In the genomic region with DNA sequence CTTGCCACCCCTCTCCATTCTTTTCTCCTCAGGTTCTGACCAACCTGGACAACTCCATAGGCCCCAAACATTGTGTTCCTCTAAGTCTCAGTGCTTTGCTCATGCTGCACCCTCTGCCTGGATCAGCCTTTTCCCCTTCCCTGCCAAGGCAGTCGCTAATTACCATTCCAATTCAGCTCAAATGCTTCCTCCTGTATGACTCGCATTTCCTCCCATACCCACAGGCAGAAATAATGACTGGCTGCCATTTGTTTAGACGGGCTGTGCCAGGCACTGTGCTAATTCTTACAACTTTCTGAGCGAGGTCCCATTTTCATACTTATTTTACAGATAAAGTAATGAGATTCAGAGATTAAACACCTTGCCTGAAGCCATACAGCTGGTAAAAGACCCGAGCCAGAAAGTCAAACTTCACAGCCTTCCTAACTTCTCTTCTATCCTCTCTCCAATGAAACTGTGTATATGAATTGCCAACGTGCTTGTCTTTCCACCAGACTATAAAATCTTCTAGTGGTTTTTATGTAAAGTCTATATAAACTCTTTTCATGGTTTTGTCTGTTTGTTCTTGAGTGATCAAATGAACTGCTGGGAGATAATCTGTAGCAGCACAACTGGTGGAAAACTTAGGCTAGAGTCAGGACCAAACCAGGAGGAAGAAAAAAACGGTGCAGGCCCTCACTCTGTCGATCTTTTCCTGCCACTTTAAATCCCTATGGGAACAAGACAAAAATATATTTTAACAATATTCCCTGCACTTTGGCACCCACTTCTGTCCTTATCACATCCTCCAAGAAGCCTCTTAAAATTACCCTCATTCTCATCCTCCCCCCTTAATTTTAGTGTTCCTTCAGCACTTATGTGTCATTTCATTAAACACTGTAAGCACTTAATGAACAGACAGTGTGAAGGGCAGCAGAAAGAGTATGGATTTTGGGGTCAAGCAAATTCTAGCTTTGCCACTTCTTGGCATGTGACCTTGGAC, we compare ENCODE assay signal across 11 cellular contexts. TPM values are rescaled to one million over a fixed set of nuclear protein-coding genes. Genes with fewer than 3 reads are reported as not detected.
DNase-seq lines count a peak whose midpoint lies in the region; ATAC-seq, FAIRE-seq and TF ChIP-seq lines count a peak whose summit lies in the region.
"Had no signal": no experiment of that assay in that cellular context is flagged by ENCODE, and none has a peak within 500 bp of the region (broad histone marks: within the 10 kb centered on the region; RNA-seq: fewer than 3 reads in every experiment).

No MANE protein-coding gene starts in this region.

- no peak overlapping the region for H3K4ac ChIP-seq in H1 (replicated peaks; ENCODE audit: insufficient read length, low read depth, low read length)

- H3K14ac ChIP-seq in H1 (ENCODE audit: insufficient read length) = no peak overlapping the region

- H3K4me3 Mint-ChIP-seq in MCF 10A (ENCODE audit: unreplicated experiment) = no peak overlapping the region

- H4K20me1 ChIP-seq in H1 (replicated peaks in 1 of 2; ENCODE audit: control insufficient read depth in 1 of 2, insufficient read depth in 2 of 2, low read length in 2 of 2) (no peaks in the 10 kb centered on the region), smooth muscle cell (ENCODE audit: low read depth) (no peaks in the 10 kb centered on the region)

- H3K27me3 ChIP-seq in breast epithelium (no peaks in the 10 kb centered on the region), H1 (replicated peaks in 1 of 4; ENCODE audit: control insufficient read depth in 3 of 4, extremely low read depth in 1 of 4, insufficient read depth in 3 of 4, low read length in 3 of 4) (no peaks in the 10 kb centered on the region), upper lobe of right lung (peaks cover 48% of the 10 kb centered on the region), smooth muscle cell (ENCODE audit: low read depth) (no peaks in the 10 kb centered on the region)
- H3K27me3 ChIP-seq: right lobe of liver had no signal

- no peak for TF ChIP-seq POLR2A in breast epithelium (IDR thresholded peaks at IDR 0.05)
- no peak for TF ChIP-seq POLR2A in H1 (IDR thresholded peaks at IDR 0.05; ENCODE audit: control extremely low read depth in 1 of 2, low read depth in 2 of 2, low read length in 2 of 2)

- H4K91ac ChIP-seq in H1 (replicated peaks; ENCODE audit: insufficient read length, low read length) = no peak overlapping the region

- H3K4me1 ChIP-seq in breast epithelium (no peaks in the 10 kb centered on the region), H1 (replicated peaks in 1 of 4; ENCODE audit: control insufficient read depth in 3 of 4, insufficient read depth in 4 of 4, low read length in 3 of 4) (peaks cover 7 to 16% (median 12%) of the 10 kb centered on the region in 4 experiments; a peak in 6 of 7 replicates), upper lobe of right lung (no peaks in the 10 kb centered on the region), smooth muscle cell (ENCODE audit: low read depth) (peaks cover 18% of the 10 kb centered on the region)
- H3K4me1 ChIP-seq: right lobe of liver had no signal

- H3K4me3 ChIP-seq in breast epithelium (no peak overlapping the region), H1 (ENCODE audit: extremely low read depth in 1 of 4, insufficient read depth in 2 of 4, low read depth in 3 of 4, low read length in 4 of 4) (no peak overlapping the region), upper lobe of right lung (no peak overlapping the region), smooth muscle cell (no peak overlapping the region)
- H3K4me3 ChIP-seq: right lobe of liver had no signal

- no peak overlapping the region for H3K23ac ChIP-seq in H1 (ENCODE audit: insufficient read length)

- H3K27ac ChIP-seq in breast epithelium = no peak overlapping the region
- 0 out of 2 replicates have a peak overlapping the region, but pooled peaks have one; percentile 12 for H3K27ac ChIP-seq in H1 (ENCODE audit: low read depth, low read length)
- H3K27ac ChIP-seq in upper lobe of right lung = no peak overlapping the region
- H3K27ac ChIP-seq in smooth muscle cell (ENCODE audit: low read depth) = no peak overlapping the region
- H3K27ac ChIP-seq: right lobe of liver had no signal

- no peak overlapping the region for H4K8ac ChIP-seq in H1 (ENCODE audit: extremely low read depth, insufficient read depth, low read length)

- peak; percentile 19 for DNase-seq in MCF 10A (ENCODE audit: unreplicated experiment)
- no peak for DNase-seq in breast epithelium (ENCODE audit: low spot score in 2 of 2)
- DNase-seq in NCI-H345 treated with DMSO at 0.1 percent for 48 hours (lab: John Stamatoyannopoulos, UW; ENCODE audit: unreplicated experiment) = peak; percentile 24
- DNase-seq in H1 (ENCODE audit: low read depth in 1 of 2, low spot score in 2 of 2) = no peak
- no peak for DNase-seq in upper lobe of right lung
- DNase-seq in smooth muscle cell (lab: John Stamatoyannopoulos, UW; ENCODE audit: unreplicated experiment) = no peak
- no peak for DNase-seq in amygdala (lab: John Stamatoyannopoulos, UW)
- DNase-seq: activated T-cell treated with anti-CD3 and anti-CD28 coated beads, Interleukin-2, amount 50 U/mL, for 48 hours; right lobe of liver had no signal

- H3K23me2 ChIP-seq in H1 (ENCODE audit: low read depth, low read length) = no peaks in the 10 kb centered on the region

- H3K79me1 ChIP-seq in H1 (ENCODE audit: low read depth, low read length) = no peaks in the 10 kb centered on the region; the same call in 1 of the 2 replicates

- ATAC-seq in upper lobe of right lung (peak; percentile 17), HG02798 (IDR thresholded peaks at IDR 0.05; ENCODE audit: poor library complexity, unreplicated experiment) (no peak)
- ATAC-seq: left lobe of liver had no signal

- H3K9ac ChIP-seq in H1 (replicated peaks in 1 of 4; ENCODE audit: extremely low read depth in 1 of 4, low read depth in 3 of 4, low read length in 3 of 4) = no peak overlapping the region
- H3K9ac ChIP-seq in smooth muscle cell (ENCODE audit: low read depth) = no peak overlapping the region

- H2BK120ac ChIP-seq in H1 (replicated peaks; ENCODE audit: low read depth, low read length) = no peak overlapping the region

- H3K4me2 ChIP-seq in H1 (ENCODE audit: insufficient read depth in 1 of 2, low read depth in 2 of 2, low read length in 2 of 2) (no peak overlapping the region), smooth muscle cell (no peak overlapping the region)

- H3K9me3 Mint-ChIP-seq in MCF 10A (ENCODE audit: unreplicated experiment) = no peaks in the 10 kb centered on the region

- H3K27ac Mint-ChIP-seq in MCF 10A (ENCODE audit: low read depth, unreplicated experiment) = no peak overlapping the region

- H3K9me3 ChIP-seq in breast epithelium (no peaks in the 10 kb centered on the region), H1 (ENCODE audit: insufficient read depth in 2 of 2, low read depth in 1 of 2, low read length in 1 of 2) (no peaks in the 10 kb centered on the region), upper lobe of right lung (no peaks in the 10 kb centered on the region), smooth muscle cell (replicated peaks; ENCODE audit: low read depth) (no peaks in the 10 kb centered on the region)
- H3K9me3 ChIP-seq: right lobe of liver had no signal

- no peak for TF ChIP-seq RAD21 in H1 (IDR thresholded peaks at IDR 0.05 in 1 of 2, conservative IDR thresholded peaks at IDR 0.05 in 1 of 2; ENCODE audit: low read depth in 2 of 2, low read length in 2 of 2)

- H3K27me3 Mint-ChIP-seq in MCF 10A (ENCODE audit: insufficient read depth, unreplicated experiment) = peaks cover 13% of the 10 kb centered on the region

- no peak overlapping the region for H2BK20ac ChIP-seq in H1 (ENCODE audit: low read length)

- no peak overlapping the region for H2AK5ac ChIP-seq in H1 (ENCODE audit: low read depth, low read length)

- H3K79me2 ChIP-seq in H1 (ENCODE audit: control insufficient read depth in 1 of 2, insufficient read depth in 2 of 2, low read length in 2 of 2) (0 out of 4 replicates have a peak, but pooled peaks cover 0 to 2% of the 10 kb centered on the region in 2 experiments), smooth muscle cell (ENCODE audit: low read depth) (no peaks in the 10 kb centered on the region)

- H4K5ac ChIP-seq in H1 (ENCODE audit: insufficient read length, low read depth, low read length) = no peak overlapping the region

- TF ChIP-seq CTCF in MCF 10A (IDR thresholded peaks at IDR 0.05; ENCODE audit: unreplicated experiment) (no peak), breast epithelium (IDR thresholded peaks at IDR 0.05) (no peak), H1 (IDR thresholded peaks at IDR 0.05; ENCODE audit: control extremely low read depth in 1 of 3, insufficient read depth in 1 of 3, low read depth in 1 of 3, low read length in 3 of 3) (no peak), upper lobe of right lung (IDR thresholded peaks at IDR 0.05) (no peak), smooth muscle cell (IDR thresholded peaks at IDR 0.05; ENCODE audit: borderline replicate concordance, insufficient read depth, poor library complexity, severe bottlenecking) (no peak)

- intact Hi-C loops in MCF 10A (cut with micrococcal nuclease) (no loop called here), breast epithelium (cut with DNase I; ENCODE audit: low total_unique reads) (no loop called here), upper lobe of right lung (cut with DNase I) (no loop called here)

- no peaks in the 10 kb centered on the region for H3K36me3 Mint-ChIP-seq in MCF 10A (ENCODE audit: insufficient read depth, unreplicated experiment)

- H2AFZ ChIP-seq in H1 (ENCODE audit: low read length) (no peak overlapping the region), smooth muscle cell (ENCODE audit: low read depth) (no peak overlapping the region)

- H2BK12ac ChIP-seq in H1 (ENCODE audit: low read depth, low read length) = no peak overlapping the region

- H2BK5ac ChIP-seq in H1 (ENCODE audit: low read depth, low read length) = no peak overlapping the region

- no peak for TF ChIP-seq EP300 in H1 (IDR thresholded peaks at IDR 0.05; ENCODE audit: borderline replicate concordance in 1 of 2, low read depth in 2 of 2, low read length in 2 of 2)

- no peaks in the 10 kb centered on the region for H3F3A ChIP-seq in smooth muscle cell (ENCODE audit: low read depth)

- 57% methylated on average over 8 of the region's 8 CpGs; no CpG with 5 or more reads in 1 of the 2 experiments for WGBS in H1 (ENCODE audit: extremely low coverage in 1 of 2, insufficient coverage in 1 of 2, insufficient read length in 1 of 2, insufficient replicate concordance in 2 of 2, low coverage in 1 of 2, low lambda C conversion rate in 2 of 2, missing lambda C conversion rate in 1 of 2), 2 experiments
- 44% methylated on average over 8 of the region's 8 CpGs for WGBS in smooth muscle cell (ENCODE audit: low lambda C conversion rate)

- no peak overlapping the region for H2BK15ac ChIP-seq in H1 (ENCODE audit: low read length)

- FAIRE-seq in H1 (lab: Jason Lieb, UNC) = no peak

- H3K36me3 ChIP-seq in breast epithelium (no peaks in the 10 kb centered on the region), H1 (ENCODE audit: control insufficient read depth in 2 of 4, insufficient read depth in 4 of 4, low read length in 3 of 4) (peaks cover 0 to 14% (median 2%) of the 10 kb centered on the region in 4 experiments; a peak in 4 of 8 replicates), upper lobe of right lung (no peaks in the 10 kb centered on the region), smooth muscle cell (ENCODE audit: low read depth) (no peaks in the 10 kb centered on the region)
- H3K36me3 ChIP-seq: right lobe of liver had no signal

- H3K18ac ChIP-seq in H1 (ENCODE audit: extremely low read depth, low read length) = no peak overlapping the region

- BruUV-seq in MCF 10A (replicated peaks; lab: Mats Ljungman, UMichigan) = no TSS peak

- CTCF ChIA-PET in MCF 10A (lab: Yijun Ruan, JAX) = no interaction called here
- CTCF ChIA-PET in H1 (lab: Charles Lee; ENCODE audit: partially characterized antibody) = interaction anchor here (0.8 to 2.2 kb wide), 7 partner anchors 9 to 45 kb away, joined by 3 to 10 read pairs (median 6); no protein-coding TSS in a partner anchor

- peaks cover 10% of the 10 kb centered on the region for H3K4me1 Mint-ChIP-seq in MCF 10A (ENCODE audit: insufficient read depth, unreplicated experiment)

- H3K56ac ChIP-seq in H1 (replicated peaks; ENCODE audit: insufficient read length, low read depth, low read length) = no peak overlapping the region

- POLR2A ChIA-PET in MCF 10A (lab: Yijun Ruan, JAX) (no interaction called here), H1 (lab: Charles Lee; ENCODE audit: partially characterized antibody) (interaction anchor here (0.7 to 1.6 kb wide), 6 partner anchors 9 to 100 kb away, joined by 3 to 5 read pairs (median 4); no protein-coding TSS in a partner anchor)

RNA-seq across cellular contexts. Expression of a gene that starts 33.7 kb away (rescaled TPM):
- 0.02 and 0.05 TPM in 2 replicates for total RNA-seq in MCF 10A (2022)
- total RNA-seq in breast epithelium = 1 to 10 TPM in 1 of 3 donors, under 1 TPM in 1, not detected in 1; 0.66 to 1.3 TPM
- total RNA-seq in H1 (2021; fragmentation: NEBNext Ultra II Directional; extraction: Animal tissue kit (Norgen Biotek cat#: 25700)) = 36.8 and 37.3 TPM in 2 replicates
- 9.4 and 12.5 TPM in 2 replicates for polyA plus RNA-seq in H1 (2011; rRNA removed)
- polyA plus RNA-seq in H1 (2011; cell fraction: cytosol; rRNA removed) = 10.6 TPM
- polyA plus RNA-seq in H1 (2011; cell fraction: nucleus; rRNA removed) = 18.0 TPM
- 16.0 to 24.7 TPM (median 18.6 TPM) in 4 replicates for polyA plus RNA-seq in H1 (2012, experiment 1 of 2)
- 2.1 TPM for polyA plus RNA-seq in H1 (2012, experiment 2 of 2)
- polyA plus RNA-seq in H1 (2013, experiment 1 of 2) = 24.4 TPM
- polyA plus RNA-seq in H1 (2013, experiment 2 of 2) = 20.8 TPM
- polyA minus RNA-seq in H1 (2011; rRNA and poly(A)+ RNA removed) = 33.9 and 45.6 TPM in 2 replicates
- 16.4 TPM for polyA minus RNA-seq in H1 (2011; cell fraction: cytosol; rRNA and poly(A)+ RNA removed)
- 41.2 TPM for polyA minus RNA-seq in H1 (2011; cell fraction: nucleus; rRNA and poly(A)+ RNA removed)
- not detected for total RNA-seq in upper lobe of right lung
- 8.8 and 9.3 TPM in 2 replicates for total RNA-seq in smooth muscle cell
- polyA plus RNA-seq in smooth muscle cell = 3.5 and 6.1 TPM in 2 replicates

Comparison
In these comparisons a context has a peak if more than half of its experiments do, and no peak if none do; other contexts are left out.
1. DNase-seq: peak in MCF 10A (single experiment) and NCI-H345 treated with DMSO at 0.1 percent for 48 hours (single experiment); none in breast epithelium (0 of 2), H1 (0 of 2), upper lobe of right lung (single experiment), smooth muscle cell (single experiment) and amygdala (0 of 56).